1 cellular context compared by ENCODE assay signal in the genomic region with DNA sequence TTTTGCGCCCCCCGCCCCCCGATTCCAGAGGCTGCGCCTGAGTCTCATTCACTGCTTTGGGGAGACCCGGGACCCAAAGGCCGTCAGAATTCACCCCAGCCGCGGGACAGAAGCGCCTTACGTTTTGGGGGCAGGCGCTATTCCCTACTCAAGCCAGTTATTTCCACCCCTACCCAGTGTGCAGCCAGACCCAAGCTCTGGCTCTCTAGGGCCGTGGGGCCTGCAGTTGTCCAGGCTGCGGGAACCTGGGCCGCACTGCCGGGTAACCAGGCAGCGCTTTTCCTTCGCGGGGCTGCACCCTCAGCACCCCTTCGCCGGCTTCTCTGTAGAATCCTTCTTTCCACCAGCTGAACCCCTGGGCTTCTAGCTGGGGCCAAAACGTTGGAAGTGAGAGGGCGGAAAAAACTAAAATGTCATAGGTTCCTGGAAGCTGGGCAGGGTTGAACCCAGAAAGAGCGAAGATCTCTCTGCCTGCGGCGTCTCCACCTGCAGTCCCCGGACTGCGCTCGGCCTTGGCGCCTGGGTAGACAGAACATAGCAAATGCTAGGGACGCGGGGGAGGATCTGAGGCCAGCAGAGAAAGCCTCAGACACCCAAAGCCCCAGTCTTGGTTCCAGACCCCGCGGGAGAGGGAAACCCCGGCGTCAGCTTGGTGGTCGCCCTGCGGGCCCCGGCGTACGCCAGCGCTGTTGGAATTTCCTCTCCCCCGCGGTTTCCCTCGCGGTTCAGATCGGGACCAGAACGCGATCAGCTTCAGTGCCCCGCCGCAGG.
TF ChIP-seq lines count a peak whose summit lies in the region.

No MANE protein-coding gene starts in this region.

TF ChIP-seq in IMR-90, 13 proteins besides CTCF, POLR2A, EP300 and RAD21:
- TF ChIP-seq RFX5 (IDR thresholded peaks at IDR 0.05; ENCODE audit: low read depth, low read length): no peak
- no peak for TF ChIP-seq CHD1 (IDR thresholded peaks at IDR 0.05; ENCODE audit: low read depth, low read length)
- TF ChIP-seq, protein P1, sequence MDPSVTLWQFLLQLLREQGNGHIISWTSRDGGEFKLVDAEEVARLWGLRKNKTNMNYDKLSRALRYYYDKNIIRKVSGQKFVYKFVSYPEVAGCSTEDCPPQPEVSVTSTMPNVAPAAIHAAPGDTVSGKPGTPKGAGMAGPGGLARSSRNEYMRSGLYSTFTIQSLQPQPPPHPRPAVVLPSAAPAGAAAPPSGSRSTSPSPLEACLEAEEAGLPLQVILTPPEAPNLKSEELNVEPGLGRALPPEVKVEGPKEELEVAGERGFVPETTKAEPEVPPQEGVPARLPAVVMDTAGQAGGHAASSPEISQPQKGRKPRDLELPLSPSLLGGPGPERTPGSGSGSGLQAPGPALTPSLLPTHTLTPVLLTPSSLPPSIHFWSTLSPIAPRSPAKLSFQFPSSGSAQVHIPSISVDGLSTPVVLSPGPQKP (IDR thresholded peaks at IDR 0.05; ENCODE audit: borderline replicate concordance, low read depth, low read length): no peak
- TF ChIP-seq MAFK (IDR thresholded peaks at IDR 0.05; ENCODE audit: low read depth, low read length): no peak
- no peak for TF ChIP-seq CEBPB (IDR thresholded peaks at IDR 0.05; ENCODE audit: low read depth, low read length)
- no peak for TF ChIP-seq RCOR1 (IDR thresholded peaks at IDR 0.05; ENCODE audit: insufficient replicate concordance, low read length)
- no peak for TF ChIP-seq NFE2L2 (IDR thresholded peaks at IDR 0.05; ENCODE audit: low read depth, low read length)
- no peak for TF ChIP-seq SMC3 (IDR thresholded peaks at IDR 0.05; ENCODE audit: low read depth, low read length)
- TF ChIP-seq FOS (IDR thresholded peaks at IDR 0.05; ENCODE audit: low read depth, low read length): no peak
